In the genomic region with DNA sequence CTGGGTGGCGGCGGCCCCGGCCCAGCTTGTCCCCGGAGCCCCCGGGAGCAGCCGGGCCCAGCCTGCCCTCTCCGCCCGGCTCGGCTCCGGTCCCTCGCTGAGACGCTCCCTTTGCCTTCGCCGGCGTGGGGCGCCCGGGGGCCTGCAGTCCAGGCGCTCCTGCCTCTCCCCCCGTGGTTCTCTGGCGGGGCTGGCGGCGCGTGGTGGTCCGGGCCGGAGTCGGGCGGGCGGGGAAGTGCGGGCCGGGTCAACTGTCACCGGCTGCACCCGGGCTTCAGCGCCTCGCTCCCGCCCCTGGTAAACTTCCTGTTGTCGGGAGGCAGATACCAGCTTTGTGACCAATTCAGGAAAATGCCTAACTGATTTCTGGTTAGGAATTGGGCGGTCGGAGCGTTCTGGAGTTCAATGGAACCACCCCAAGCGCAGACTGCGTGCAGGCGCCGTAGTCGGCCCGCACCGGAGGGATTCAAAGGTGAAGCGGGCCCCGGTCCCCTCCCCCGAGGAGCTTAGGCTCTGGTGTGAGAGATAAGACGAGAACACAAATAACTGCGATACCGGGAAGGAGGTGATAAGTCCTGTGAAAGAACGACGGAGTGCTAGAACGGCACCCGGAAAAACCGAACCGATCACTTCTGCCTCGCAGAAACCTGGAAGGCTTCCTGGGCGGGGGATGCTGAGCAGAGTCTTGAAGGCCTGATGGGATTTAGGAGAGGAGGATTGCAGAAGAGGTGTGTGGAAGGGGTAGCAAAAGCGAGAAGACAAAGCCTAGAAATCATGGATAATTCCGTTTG, we compare ENCODE assay signal across 1 cellular context.
TF ChIP-seq lines count a peak whose summit lies in the region.

No MANE protein-coding gene starts in this region.

TF ChIP-seq in K562, 482 proteins besides CTCF, POLR2A, EP300 and RAD21 (continued from another document and continues in another):
- TF ChIP-seq, protein P1, sequence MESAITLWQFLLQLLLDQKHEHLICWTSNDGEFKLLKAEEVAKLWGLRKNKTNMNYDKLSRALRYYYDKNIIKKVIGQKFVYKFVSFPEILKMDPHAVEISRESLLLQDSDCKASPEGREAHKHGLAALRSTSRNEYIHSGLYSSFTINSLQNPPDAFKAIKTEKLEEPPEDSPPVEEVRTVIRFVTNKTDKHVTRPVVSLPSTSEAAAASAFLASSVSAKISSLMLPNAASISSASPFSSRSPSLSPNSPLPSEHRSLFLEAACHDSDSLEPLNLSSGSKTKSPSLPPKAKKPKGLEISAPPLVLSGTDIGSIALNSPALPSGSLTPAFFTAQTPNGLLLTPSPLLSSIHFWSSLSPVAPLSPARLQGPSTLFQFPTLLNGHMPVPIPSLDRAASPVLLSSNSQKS (CRISPR knock-in tag; IDR thresholded peaks at IDR 0.05), result no peak
- TF ChIP-seq RBM22 (IDR thresholded peaks at IDR 0.05; ENCODE audit: low read depth, low read length, poor library complexity, severe bottlenecking) (no peak), NR4A1 (CRISPR knock-in tag; IDR thresholded peaks at IDR 0.05) (no peak), NR4A1 (tag; IDR thresholded peaks at IDR 0.05) (no peak), SMARCA5 (IDR thresholded peaks at IDR 0.05) (no peak), CBX3 (IDR thresholded peaks at IDR 0.05; ENCODE audit: borderline replicate concordance in 1 of 2, low read length in 2 of 2) (0 out of 3 replicates have a peak, but pooled peaks of 1 of the 2 experiments have one; percentile 55), THRAP3 (IDR thresholded peaks at IDR 0.05; ENCODE audit: borderline replicate concordance) (0 out of 2 replicates have a peak, but pooled peaks have one; percentile 25), ETV5 (CRISPR knock-in tag; IDR thresholded peaks at IDR 0.05; ENCODE audit: low read depth) (0 out of 2 replicates have a peak, but pooled peaks have one; percentile 28), MCM5 (IDR thresholded peaks at IDR 0.05; ENCODE audit: low read depth) (no peak), RFX7 (CRISPR knock-in tag; IDR thresholded peaks at IDR 0.05) (no peak), ZBTB1 (CRISPR knock-in tag; IDR thresholded peaks at IDR 0.05; ENCODE audit: borderline replicate concordance, low read depth) (no peak), ZNF232 (CRISPR knock-in tag; IDR thresholded peaks at IDR 0.05) (no peak), HDGF (IDR thresholded peaks at IDR 0.05) (no peak), PRMT5 (CRISPR knock-in tag; IDR thresholded peaks at IDR 0.05) (no peak), MIER1 (IDR thresholded peaks at IDR 0.05; ENCODE audit: low read depth) (no peak), HNRNPK (IDR thresholded peaks at IDR 0.05; ENCODE audit: low read depth, low read length, poor library complexity, severe bottlenecking) (no peak), ZNF695 (CRISPR knock-in tag; IDR thresholded peaks at IDR 0.05) (no peak), GTF2E2 (tag; IDR thresholded peaks at IDR 0.05) (no peak), NBN (IDR thresholded peaks at IDR 0.05; ENCODE audit: low read depth) (peak; percentile 79; the same call in 1 of the 2 replicates), ZBTB17 (CRISPR knock-in tag; IDR thresholded peaks at IDR 0.05) (peak; percentile 72), ZNF175 (CRISPR knock-in tag; IDR thresholded peaks at IDR 0.05; ENCODE audit: low read depth) (no peak), TBP (optimal IDR thresholded peaks at IDR 0.05; ENCODE audit: low read depth, low read length) (peak; percentile 33), ZNF165 (CRISPR knock-in tag; IDR thresholded peaks at IDR 0.05; ENCODE audit: borderline replicate concordance) (no peak), BRF1 (IDR thresholded peaks at IDR 0.05; ENCODE audit: borderline replicate concordance, extremely low read depth, insufficient read length) (no peak), ZNF766 (CRISPR knock-in tag; conservative IDR thresholded peaks at IDR 0.05) (peak; percentile 81), SP2 (IDR thresholded peaks at IDR 0.05; ENCODE audit: extremely low read depth, low read depth, low read length, poor library complexity, severe bottlenecking) (no peak), HEY1 (CRISPR knock-in tag; IDR thresholded peaks at IDR 0.05; ENCODE audit: borderline replicate concordance) (no peak), KAT8 (IDR thresholded peaks at IDR 0.05; ENCODE audit: low read depth) (no peak), GABPA (tag; conservative IDR thresholded peaks at IDR 0.05; ENCODE audit: low read depth) (no peak), NFXL1 (CRISPR knock-in tag; IDR thresholded peaks at IDR 0.05) (no peak)
- TF ChIP-seq, protein P2, sequence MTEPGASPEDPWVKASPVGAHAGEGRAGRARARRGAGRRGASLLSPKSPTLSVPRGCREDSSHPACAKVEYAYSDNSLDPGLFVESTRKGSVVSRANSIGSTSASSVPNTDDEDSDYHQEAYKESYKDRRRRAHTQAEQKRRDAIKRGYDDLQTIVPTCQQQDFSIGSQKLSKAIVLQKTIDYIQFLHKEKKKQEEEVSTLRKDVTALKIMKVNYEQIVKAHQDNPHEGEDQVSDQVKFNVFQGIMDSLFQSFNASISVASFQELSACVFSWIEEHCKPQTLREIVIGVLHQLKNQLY (CRISPR knock-in tag; conservative IDR thresholded peaks at IDR 0.05), result no peak
- TF ChIP-seq, protein P3, sequence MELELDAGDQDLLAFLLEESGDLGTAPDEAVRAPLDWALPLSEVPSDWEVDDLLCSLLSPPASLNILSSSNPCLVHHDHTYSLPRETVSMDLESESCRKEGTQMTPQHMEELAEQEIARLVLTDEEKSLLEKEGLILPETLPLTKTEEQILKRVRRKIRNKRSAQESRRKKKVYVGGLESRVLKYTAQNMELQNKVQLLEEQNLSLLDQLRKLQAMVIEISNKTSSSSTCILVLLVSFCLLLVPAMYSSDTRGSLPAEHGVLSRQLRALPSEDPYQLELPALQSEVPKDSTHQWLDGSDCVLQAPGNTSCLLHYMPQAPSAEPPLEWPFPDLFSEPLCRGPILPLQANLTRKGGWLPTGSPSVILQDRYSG (tag; conservative IDR thresholded peaks at IDR 0.05; ENCODE audit: low read depth), result no peak
- TF ChIP-seq, protein P4, sequence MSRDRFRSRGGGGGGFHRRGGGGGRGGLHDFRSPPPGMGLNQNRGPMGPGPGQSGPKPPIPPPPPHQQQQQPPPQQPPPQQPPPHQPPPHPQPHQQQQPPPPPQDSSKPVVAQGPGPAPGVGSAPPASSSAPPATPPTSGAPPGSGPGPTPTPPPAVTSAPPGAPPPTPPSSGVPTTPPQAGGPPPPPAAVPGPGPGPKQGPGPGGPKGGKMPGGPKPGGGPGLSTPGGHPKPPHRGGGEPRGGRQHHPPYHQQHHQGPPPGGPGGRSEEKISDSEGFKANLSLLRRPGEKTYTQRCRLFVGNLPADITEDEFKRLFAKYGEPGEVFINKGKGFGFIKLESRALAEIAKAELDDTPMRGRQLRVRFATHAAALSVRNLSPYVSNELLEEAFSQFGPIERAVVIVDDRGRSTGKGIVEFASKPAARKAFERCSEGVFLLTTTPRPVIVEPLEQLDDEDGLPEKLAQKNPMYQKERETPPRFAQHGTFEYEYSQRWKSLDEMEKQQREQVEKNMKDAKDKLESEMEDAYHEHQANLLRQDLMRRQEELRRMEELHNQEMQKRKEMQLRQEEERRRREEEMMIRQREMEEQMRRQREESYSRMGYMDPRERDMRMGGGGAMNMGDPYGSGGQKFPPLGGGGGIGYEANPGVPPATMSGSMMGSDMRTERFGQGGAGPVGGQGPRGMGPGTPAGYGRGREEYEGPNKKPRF (IDR thresholded peaks at IDR 0.05; ENCODE audit: low read depth, low read length), result no peak
- TF ChIP-seq, protein P5, sequence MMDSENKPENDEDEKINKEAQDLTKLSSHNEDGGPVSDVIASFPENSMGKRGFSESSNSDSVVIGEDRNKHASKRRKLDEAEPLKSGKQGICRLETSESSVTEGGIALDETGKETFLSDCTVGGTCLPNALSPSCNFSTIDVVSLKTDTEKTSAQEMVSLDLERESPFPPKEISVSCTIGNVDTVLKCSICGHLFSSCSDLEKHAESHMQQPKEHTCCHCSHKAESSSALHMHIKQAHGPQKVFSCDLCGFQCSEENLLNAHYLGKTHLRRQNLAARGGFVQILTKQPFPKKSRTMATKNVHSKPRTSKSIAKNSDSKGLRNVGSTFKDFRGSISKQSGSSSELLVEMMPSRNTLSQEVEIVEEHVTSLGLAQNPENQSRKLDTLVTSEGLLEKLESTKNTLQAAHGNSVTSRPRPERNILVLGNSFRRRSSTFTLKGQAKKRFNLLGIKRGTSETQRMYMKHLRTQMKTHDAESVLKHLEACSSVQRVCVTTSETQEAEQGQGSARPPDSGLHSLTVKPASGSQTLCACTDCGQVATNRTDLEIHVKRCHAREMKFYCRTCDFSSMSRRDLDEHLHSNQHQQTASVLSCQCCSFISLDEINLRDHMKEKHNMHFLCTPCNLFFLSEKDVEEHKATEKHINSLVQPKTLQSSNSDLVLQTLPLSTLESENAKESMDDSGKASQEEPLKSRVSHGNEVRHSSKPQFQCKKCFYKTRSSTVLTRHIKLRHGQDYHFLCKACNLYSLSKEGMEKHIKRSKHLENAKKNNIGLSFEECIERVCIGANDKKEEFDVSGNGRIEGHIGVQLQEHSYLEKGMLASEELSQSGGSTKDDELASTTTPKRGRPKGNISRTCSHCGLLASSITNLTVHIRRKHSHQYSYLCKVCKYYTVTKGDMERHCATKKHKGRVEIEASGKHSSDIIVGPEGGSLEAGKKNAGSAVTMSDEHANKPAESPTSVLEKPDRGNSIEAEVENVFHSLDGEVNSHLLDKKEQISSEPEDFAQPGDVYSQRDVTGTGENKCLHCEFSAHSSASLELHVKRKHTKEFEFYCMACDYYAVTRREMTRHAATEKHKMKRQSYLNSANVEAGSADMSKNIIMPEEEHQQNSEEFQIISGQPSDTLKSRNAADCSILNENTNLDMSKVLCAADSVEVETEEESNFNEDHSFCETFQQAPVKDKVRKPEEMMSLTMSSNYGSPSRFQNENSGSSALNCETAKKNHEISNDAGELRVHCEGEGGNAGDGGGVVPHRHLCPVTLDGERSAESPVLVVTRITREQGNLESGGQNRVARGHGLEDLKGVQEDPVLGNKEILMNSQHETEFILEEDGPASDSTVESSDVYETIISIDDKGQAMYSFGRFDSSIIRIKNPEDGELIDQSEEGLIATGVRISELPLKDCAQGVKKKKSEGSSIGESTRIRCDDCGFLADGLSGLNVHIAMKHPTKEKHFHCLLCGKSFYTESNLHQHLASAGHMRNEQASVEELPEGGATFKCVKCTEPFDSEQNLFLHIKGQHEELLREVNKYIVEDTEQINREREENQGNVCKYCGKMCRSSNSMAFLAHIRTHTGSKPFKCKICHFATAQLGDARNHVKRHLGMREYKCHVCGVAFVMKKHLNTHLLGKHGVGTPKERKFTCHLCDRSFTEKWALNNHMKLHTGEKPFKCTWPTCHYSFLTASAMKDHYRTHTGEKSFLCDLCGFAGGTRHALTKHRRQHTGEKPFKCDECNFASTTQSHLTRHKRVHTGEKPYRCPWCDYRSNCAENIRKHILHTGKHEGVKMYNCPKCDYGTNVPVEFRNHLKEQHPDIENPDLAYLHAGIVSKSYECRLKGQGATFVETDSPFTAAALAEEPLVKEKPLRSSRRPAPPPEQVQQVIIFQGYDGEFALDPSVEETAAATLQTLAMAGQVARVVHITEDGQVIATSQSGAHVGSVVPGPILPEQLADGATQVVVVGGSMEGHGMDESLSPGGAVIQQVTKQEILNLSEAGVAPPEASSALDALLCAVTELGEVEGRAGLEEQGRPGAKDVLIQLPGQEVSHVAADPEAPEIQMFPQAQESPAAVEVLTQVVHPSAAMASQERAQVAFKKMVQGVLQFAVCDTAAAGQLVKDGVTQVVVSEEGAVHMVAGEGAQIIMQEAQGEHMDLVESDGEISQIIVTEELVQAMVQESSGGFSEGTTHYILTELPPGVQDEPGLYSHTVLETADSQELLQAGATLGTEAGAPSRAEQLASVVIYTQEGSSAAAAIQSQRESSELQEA (IDR thresholded peaks at IDR 0.05; ENCODE audit: low read depth), result no peak
- TF ChIP-seq, protein P6, sequence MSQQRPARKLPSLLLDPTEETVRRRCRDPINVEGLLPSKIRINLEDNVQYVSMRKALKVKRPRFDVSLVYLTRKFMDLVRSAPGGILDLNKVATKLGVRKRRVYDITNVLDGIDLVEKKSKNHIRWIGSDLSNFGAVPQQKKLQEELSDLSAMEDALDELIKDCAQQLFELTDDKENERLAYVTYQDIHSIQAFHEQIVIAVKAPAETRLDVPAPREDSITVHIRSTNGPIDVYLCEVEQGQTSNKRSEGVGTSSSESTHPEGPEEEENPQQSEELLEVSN (IDR thresholded peaks at IDR 0.05; ENCODE audit: borderline replicate concordance in 1 of 2, extremely low read depth in 1 of 2, insufficient read depth in 1 of 2, insufficient read length in 1 of 2, low read depth in 1 of 2, low read length in 1 of 2, poor library complexity in 1 of 2, severe bottlenecking in 1 of 2), result no peak
- TF ChIP-seq, protein P7, sequence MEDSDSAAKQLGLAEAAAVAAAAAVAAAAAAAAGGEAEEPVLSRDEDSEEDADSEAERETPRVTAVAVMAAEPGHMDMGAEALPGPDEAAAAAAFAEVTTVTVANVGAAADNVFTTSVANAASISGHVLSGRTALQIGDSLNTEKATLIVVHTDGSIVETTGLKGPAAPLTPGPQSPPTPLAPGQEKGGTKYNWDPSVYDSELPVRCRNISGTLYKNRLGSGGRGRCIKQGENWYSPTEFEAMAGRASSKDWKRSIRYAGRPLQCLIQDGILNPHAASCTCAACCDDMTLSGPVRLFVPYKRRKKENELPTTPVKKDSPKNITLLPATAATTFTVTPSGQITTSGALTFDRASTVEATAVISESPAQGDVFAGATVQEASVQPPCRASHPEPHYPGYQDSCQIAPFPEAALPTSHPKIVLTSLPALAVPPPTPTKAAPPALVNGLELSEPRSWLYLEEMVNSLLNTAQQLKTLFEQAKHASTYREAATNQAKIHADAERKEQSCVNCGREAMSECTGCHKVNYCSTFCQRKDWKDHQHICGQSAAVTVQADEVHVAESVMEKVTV (CRISPR knock-in tag; IDR thresholded peaks at IDR 0.05), result no peak
- TF ChIP-seq, protein P8, sequence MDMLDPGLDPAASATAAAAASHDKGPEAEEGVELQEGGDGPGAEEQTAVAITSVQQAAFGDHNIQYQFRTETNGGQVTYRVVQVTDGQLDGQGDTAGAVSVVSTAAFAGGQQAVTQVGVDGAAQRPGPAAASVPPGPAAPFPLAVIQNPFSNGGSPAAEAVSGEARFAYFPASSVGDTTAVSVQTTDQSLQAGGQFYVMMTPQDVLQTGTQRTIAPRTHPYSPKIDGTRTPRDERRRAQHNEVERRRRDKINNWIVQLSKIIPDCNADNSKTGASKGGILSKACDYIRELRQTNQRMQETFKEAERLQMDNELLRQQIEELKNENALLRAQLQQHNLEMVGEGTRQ (CRISPR knock-in tag; IDR thresholded peaks at IDR 0.05), result no peak
